10 cellular contexts compared by ENCODE assay signal in the genomic region with DNA sequence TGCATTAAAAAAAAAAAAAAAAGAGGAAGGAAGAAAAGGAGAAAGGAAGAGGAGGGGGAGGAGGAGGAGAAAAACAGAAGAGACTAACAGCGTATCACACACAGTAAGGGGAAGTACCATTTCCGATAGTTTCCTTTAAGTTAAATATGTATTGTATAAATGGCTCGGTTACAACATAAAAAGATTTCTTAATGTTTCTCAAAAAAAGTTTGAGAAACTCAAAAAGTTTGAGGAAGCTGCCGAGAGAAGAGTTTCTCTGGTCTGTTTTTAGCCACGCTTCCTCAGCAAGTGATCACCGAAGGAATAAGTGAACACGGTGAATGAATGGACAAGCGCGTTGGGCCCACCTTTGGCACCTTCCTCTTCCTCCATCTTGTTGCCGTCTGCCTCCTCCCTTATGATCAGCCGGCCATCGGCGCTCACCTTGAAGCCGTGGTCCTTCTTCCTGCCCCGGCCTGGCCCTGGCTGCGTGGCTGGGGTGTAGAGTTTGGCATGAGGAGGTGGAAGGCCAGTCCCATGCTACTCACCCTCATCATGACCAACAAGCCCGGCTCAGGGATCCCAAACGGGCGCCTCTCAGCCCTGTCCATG. TPM values are rescaled to one million over a fixed set of nuclear protein-coding genes. Genes with fewer than 3 reads are reported as not detected.
DNase-seq lines count a peak whose midpoint lies in the region; ATAC-seq lines count a peak whose summit lies in the region.
"Had no signal": no experiment of that assay in that cellular context is flagged by ENCODE, and none has a peak within 500 bp of the region (broad histone marks: within the 10 kb centered on the region; RNA-seq: fewer than 3 reads in every experiment).

No MANE protein-coding gene starts in this region.

- H3K36me3 Mint-ChIP-seq in memory B cell = peaks cover 18% of the 10 kb centered on the region
- H3K36me3 Mint-ChIP-seq in immature natural killer cell = peaks cover 0 to 27% (median 9%) of the 10 kb centered on the region in 3 donors

- H3K27ac Mint-ChIP-seq in memory B cell (peak overlapping the region; percentile 94), immature natural killer cell (no peak overlapping the region)

- H3K4me3 ChIP-seq in BLaER1 = peak overlapping the region; percentile 47

- DNase-seq in MV-4-11 (lab: John Stamatoyannopoulos, UW) = peak; percentile 99
- DNase-seq in caudate nucleus (lab: John Stamatoyannopoulos, UW) = no peak
- DNase-seq in memory B cell (ENCODE audit: low spot score in 2 of 2) = no peak
- no peak for DNase-seq in NCI-H2196 treated with DMSO at 0.1 percent for 48 hours (lab: John Stamatoyannopoulos, UW; ENCODE audit: unreplicated experiment)
- no peak for DNase-seq in activated CD8-positive, alpha-beta memory T cell treated with anti-CD3 and anti-CD28 coated beads, Interleukin-2, amount 50 U/mL, for 48 hours
- no peak for DNase-seq in immature natural killer cell
- DNase-seq: activated naive CD8-positive, alpha-beta T cell treated with anti-CD3 and anti-CD28 coated beads, Interleukin-2, amount 10 ng/mL, durations not matched to agents 7 days and 5 days; PC-3 had no signal

- H4K20me1 ChIP-seq in BLaER1 = no peaks in the 10 kb centered on the region

- H3K9ac ChIP-seq in BLaER1 = peak overlapping the region; percentile 74

- H3K27me3 Mint-ChIP-seq in memory B cell (no peaks in the 10 kb centered on the region), immature natural killer cell (ENCODE audit: low read depth in 3 of 3) (peaks cover 0 to 6% (median 4%) of the 10 kb centered on the region in 3 donors)
- H3K27me3 Mint-ChIP-seq: activated naive CD8-positive, alpha-beta T cell treated with anti-CD3 and anti-CD28 coated beads, Interleukin-2, amount 10 ng/mL, durations not matched to agents 7 days and 5 days had no signal

- no peaks in the 10 kb centered on the region for H3K27me3 ChIP-seq in BLaER1

- H3K9me3 Mint-ChIP-seq in memory B cell (no peaks in the 10 kb centered on the region), immature natural killer cell (no peaks in the 10 kb centered on the region)
- H3K9me3 Mint-ChIP-seq: activated naive CD8-positive, alpha-beta T cell treated with anti-CD3 and anti-CD28 coated beads, Interleukin-2, amount 10 ng/mL, durations not matched to agents 7 days and 5 days had no signal

- H3K4me2 ChIP-seq in BLaER1 = peak overlapping the region; percentile 87

- peak overlapping the region; percentile 68 for H3K4me3 Mint-ChIP-seq in memory B cell
- no peak overlapping the region for H3K4me3 Mint-ChIP-seq in immature natural killer cell
- H3K4me3 Mint-ChIP-seq: activated naive CD8-positive, alpha-beta T cell treated with anti-CD3 and anti-CD28 coated beads, Interleukin-2, amount 10 ng/mL, durations not matched to agents 7 days and 5 days had no signal

- H3K27ac ChIP-seq in BLaER1 (peak overlapping the region; percentile 96), caudate nucleus (ENCODE audit: low read depth, low read length) (peak overlapping the region; percentile 55)

- H3K36me3 ChIP-seq in BLaER1 = peaks cover 92% of the 10 kb centered on the region

- H3K4me1 Mint-ChIP-seq in memory B cell = peaks cover 22% of the 10 kb centered on the region
- no peaks in the 10 kb centered on the region for H3K4me1 Mint-ChIP-seq in immature natural killer cell
- H3K4me1 Mint-ChIP-seq: activated naive CD8-positive, alpha-beta T cell treated with anti-CD3 and anti-CD28 coated beads, Interleukin-2, amount 10 ng/mL, durations not matched to agents 7 days and 5 days had no signal

- H3K9me3 ChIP-seq in BLaER1 = no peaks in the 10 kb centered on the region

- ATAC-seq in memory B cell (ENCODE audit: low read depth) = peak; percentile 91
- no peak for ATAC-seq in GM21576 (IDR thresholded peaks at IDR 0.05; ENCODE audit: unreplicated experiment)
- ATAC-seq: PC-3 had no signal

- H3K4me1 ChIP-seq in BLaER1 = peaks cover 46% of the 10 kb centered on the region

RNA-seq across cellular contexts. Expression of a gene that starts 31.3 kb away (rescaled TPM):
- 10 to 100 TPM; 11.5 to 22.5 (median 15.9) TPM for polyA plus RNA-seq in immature natural killer cell

RNA-seq across cellular contexts. Expression of a gene that starts 35.3 kb away (rescaled TPM):
- 1 to 10 TPM; 4.6 to 8.5 (median 7.0) TPM for polyA plus RNA-seq in immature natural killer cell

RNA-seq across cellular contexts. Expression of a gene that starts 46.8 kb away (rescaled TPM):
- 10 to 100 TPM in 1 of 3 donors, 1 to 10 TPM in 2; 8.0 to 15.2 (median 8.1) TPM for polyA plus RNA-seq in immature natural killer cell
